In genomic region chr5:111582962-111583669, GRCh38 we compare ENCODE assay signal across 13 cellular contexts.
DNase-seq lines count a peak whose midpoint lies in the region; ATAC-seq, FAIRE-seq and TF ChIP-seq lines count a peak whose summit lies in the region.
"Had no signal": no experiment of that assay in that cellular context is flagged by ENCODE, and none has a peak within 500 bp of the region (broad histone marks: within the 10 kb centered on the region; RNA-seq: fewer than 3 reads in every experiment).

No MANE protein-coding gene starts in this region.

- no peaks in the 10 kb centered on the region for H3K9me3 ChIP-seq in naive thymus-derived CD4-positive, alpha-beta T cell (ENCODE audit: control insufficient read depth in 2 of 3, low read length in 3 of 3)
- no peaks in the 10 kb centered on the region for H3K9me3 ChIP-seq in HAP-1

- H3K4me3 ChIP-seq in epithelial cell of esophagus (ENCODE audit: low read length) (no peak overlapping the region), HAP-1 (no peak overlapping the region)
- no peak overlapping the region for H3K4me3 ChIP-seq in naive thymus-derived CD4-positive, alpha-beta T cell (ENCODE audit: low read length)
- H3K4me3 ChIP-seq: dorsolateral prefrontal cortex had no signal

- no peak for FAIRE-seq in frontal cortex (lab: Jason Lieb, UNC)

- DNase-seq in GM04503 (ENCODE audit: low read depth): peak; percentile 77
- peak; percentile 55 to 90 for DNase-seq in NOMO-1 (lab: John Stamatoyannopoulos, UW; ENCODE audit: unreplicated experiment in 2 of 2)
- peak; percentile 74 for DNase-seq in epithelial cell of esophagus (ENCODE audit: low read depth)
- no peak for DNase-seq in naive thymus-derived CD4-positive, alpha-beta T cell
- DNase-seq in frontal cortex (ENCODE audit: low spot score in 2 of 2): no peak
- DNase-seq in mucosa of gallbladder (ENCODE audit: low spot score): no peak
- DNase-seq in HAP-1 (ENCODE audit: low spot score in 2 of 2): no peak
- DNase-seq: activated CD4-positive, CD25-positive, alpha-beta regulatory T cell treated with anti-CD3 and anti-CD28 coated beads, Interleukin-2, amount 50 U/mL, for 72 hours; activated naive CD4-positive, alpha-beta T cell treated with Interleukin-2 at 50 U/mL for 16 hours; dorsolateral prefrontal cortex; nephron progenitor cell; SHP77 had no signal

- H3K27ac Mint-ChIP-seq in naive thymus-derived CD4-positive, alpha-beta T cell: no peak overlapping the region
- H3K27ac Mint-ChIP-seq: nephron progenitor cell had no signal

- no peak overlapping the region for H3K27ac ChIP-seq in naive thymus-derived CD4-positive, alpha-beta T cell (ENCODE audit: low read depth, low read length)
- H3K27ac ChIP-seq: dorsolateral prefrontal cortex had no signal

- peaks cover 0 to 12% (median 6%) of the 10 kb centered on the region in 11 donors for H3K9me3 Mint-ChIP-seq in naive thymus-derived CD4-positive, alpha-beta T cell

- CTCF ChIA-PET in naive thymus-derived CD4-positive, alpha-beta T cell (lab: Charles Lee): no interaction called here

- H3K4me1 ChIP-seq in naive thymus-derived CD4-positive, alpha-beta T cell (ENCODE audit: control insufficient read depth in 2 of 2, insufficient read depth in 2 of 2, low read length in 2 of 2): no peaks in the 10 kb centered on the region
- no peaks in the 10 kb centered on the region for H3K4me1 ChIP-seq in HAP-1

- intact Hi-C loops in naive thymus-derived CD4-positive, alpha-beta T cell (cut with micrococcal nuclease): no loop called here

- TF ChIP-seq CTCF in epithelial cell of esophagus (IDR thresholded peaks at IDR 0.05; ENCODE audit: insufficient read depth, low read depth, low read length, missing control alignments): no peak

- in situ Hi-C loops in HAP-1 (cut with MboI; ENCODE audit: low sequenced_read_pairs): no loop called here

- no peaks in the 10 kb centered on the region for H3K36me3 Mint-ChIP-seq in naive thymus-derived CD4-positive, alpha-beta T cell

- peak; percentile 36 for ATAC-seq in naive thymus-derived CD4-positive, alpha-beta T cell
- ATAC-seq in HG02970 (IDR thresholded peaks at IDR 0.05; ENCODE audit: low FRiP score, unreplicated experiment): no peak

- POLR2A ChIA-PET in naive thymus-derived CD4-positive, alpha-beta T cell (lab: Charles Lee): no interaction called here

- no peaks in the 10 kb centered on the region for H3K27me3 ChIP-seq in naive thymus-derived CD4-positive, alpha-beta T cell (ENCODE audit: control insufficient read depth in 2 of 2, insufficient read depth in 2 of 2, low read length in 2 of 2)
- no peaks in the 10 kb centered on the region for H3K27me3 ChIP-seq in HAP-1 (ENCODE audit: low read depth)
- H3K27me3 ChIP-seq: dorsolateral prefrontal cortex had no signal

- H3K4me3 Mint-ChIP-seq in naive thymus-derived CD4-positive, alpha-beta T cell: peak overlapping the region in 1 of 10 donors; percentile 4
- H3K4me3 Mint-ChIP-seq: nephron progenitor cell had no signal

- H3K4me1 Mint-ChIP-seq in naive thymus-derived CD4-positive, alpha-beta T cell: peaks cover 0 to 15% (median 0%) of the 10 kb centered on the region in 7 donors
- H3K4me1 Mint-ChIP-seq: nephron progenitor cell had no signal

- H3K36me3 ChIP-seq in naive thymus-derived CD4-positive, alpha-beta T cell (ENCODE audit: control insufficient read depth in 2 of 3, insufficient read depth in 3 of 3, low read length in 3 of 3): no peaks in the 10 kb centered on the region
- no peaks in the 10 kb centered on the region for H3K36me3 ChIP-seq in HAP-1 (replicated peaks)

- peaks cover 0 to 27% (median 17%) of the 10 kb centered on the region in 5 donors for H3K27me3 Mint-ChIP-seq in naive thymus-derived CD4-positive, alpha-beta T cell

Comparison
In these comparisons a context has a peak if more than half of its experiments do, and no peak if none do; other contexts are left out.
1. DNase-seq: peak in GM04503 (single experiment), NOMO-1 (2 of 2) and epithelial cell of esophagus (single experiment); none in naive thymus-derived CD4-positive, alpha-beta T cell (0 of 9), frontal cortex (0 of 2), mucosa of gallbladder (single experiment) and HAP-1 (0 of 2).